In genomic region chr4:67727124-67727850, GRCh38 we compare ENCODE assay signal across 18 cellular contexts. TPM values are rescaled to one million over a fixed set of nuclear protein-coding genes. Genes with fewer than 3 reads are reported as not detected.
A peak's percentile ranks its signal among the peaks of the same experiment; 100 is the strongest.
DNase-seq lines count a peak whose midpoint lies in the region; ATAC-seq and TF ChIP-seq lines count a peak whose summit lies in the region.
"Had no signal": no experiment of that assay in that cellular context is flagged by ENCODE, and none has a peak within 500 bp of the region (broad histone marks: within the 10 kb centered on the region; RNA-seq: fewer than 3 reads in every experiment).

No MANE protein-coding gene starts in this region.

- H3K27me3 ChIP-seq in GM23338 (ENCODE audit: insufficient read depth), result no peaks in the 10 kb centered on the region
- H3K27me3 ChIP-seq: heart right ventricle had no signal

- H4K20me1 ChIP-seq in GM23338 (replicated peaks; ENCODE audit: insufficient read depth), result no peaks in the 10 kb centered on the region

- H3F3A ChIP-seq in GM23338 (replicated peaks; ENCODE audit: low read depth), result no peaks in the 10 kb centered on the region

- no peak for ATAC-seq in GM23338
- ATAC-seq: heart right ventricle, Right ventricle myocardium inferior had no signal

- no peaks in the 10 kb centered on the region for H3K36me3 ChIP-seq in GM23338 (ENCODE audit: insufficient read depth)

- no peak overlapping the region for H3K4me2 ChIP-seq in GM23338

- no peak overlapping the region for H3K4me3 Mint-ChIP-seq in GM23338
- H3K4me3 Mint-ChIP-seq: activated naive CD4-positive, alpha-beta T cell treated with anti-CD3 and anti-CD28 coated beads for 36 hours had no signal

- peaks cover 2% of the 10 kb centered on the region for H3K27me3 Mint-ChIP-seq in GM23338 (ENCODE audit: insufficient read depth, low read depth, poor library complexity)

- H3K4me1 Mint-ChIP-seq in GM23338, result peaks cover 15% of the 10 kb centered on the region

- H3K4me3 ChIP-seq in GM23338, result no peak overlapping the region
- H3K4me3 ChIP-seq in cardiac fibroblast (replicated peaks in 1 of 2; ENCODE audit: low read depth in 2 of 2, low read length in 2 of 2), result peak overlapping the region in 1 of 2 donors; percentile 30
- H3K4me3 ChIP-seq: heart right ventricle, lung had no signal

- no peaks in the 10 kb centered on the region for H3K4me1 ChIP-seq in GM23338 (ENCODE audit: insufficient read depth)
- H3K4me1 ChIP-seq: heart right ventricle had no signal

- peaks cover 21% of the 10 kb centered on the region for H3K36me3 Mint-ChIP-seq in GM23338 (ENCODE audit: low read depth)

- DNase-seq in GM23338 (ENCODE audit: low spot score), result peak; percentile 10
- DNase-seq in MV-4-11 (lab: John Stamatoyannopoulos, UW), result peak; percentile 25
- DNase-seq in cardiac fibroblast (ENCODE audit: low read depth in 2 of 2), result peak; percentile 69 to 88
- DNase-seq in non-pigmented ciliary epithelial cell (ENCODE audit: low read depth), result peak; percentile 87
- no peak for DNase-seq in NK-92 (lab: John Stamatoyannopoulos, UW; ENCODE audit: unreplicated experiment)
- DNase-seq in activated naive CD4-positive, alpha-beta T cell treated with Interleukin-2 at 50 U/mL for 16 hours, result no peak
- DNase-seq in substantia nigra (lab: John Stamatoyannopoulos, UW), result no peak
- DNase-seq: activated CD4-positive, CD25-positive, alpha-beta regulatory T cell; activated naive CD4-positive, alpha-beta T cell treated with anti-CD3 and anti-CD28 coated beads for 36 hours; COR-L47; heart right ventricle; stimulated activated CD4-positive, alpha-beta T cell treated with anti-CD3 and anti-CD28 coated beads, Interleukin-1b, Interleukin-23, amount 100 ng/mL, for 48 hours; stimulated activated naive CD4-positive, alpha-beta T cell treated with Interleukin-2 at 50 U/mL for 16 hours had no signal

- TF ChIP-seq CTCF in GM23338 (conservative IDR thresholded peaks at IDR 0.05; ENCODE audit: low read depth in 2 of 2), result no peak
- no peak for TF ChIP-seq CTCF in cardiac fibroblast (IDR thresholded peaks at IDR 0.05; ENCODE audit: low read depth, low read length)

- H3K79me2 ChIP-seq in GM23338 (replicated peaks; ENCODE audit: insufficient read depth), result no peaks in the 10 kb centered on the region

- H2AFZ ChIP-seq in GM23338, result no peak overlapping the region; the same call in 1 of the 2 replicates

- peak overlapping the region; percentile 47; the same call in 1 of the 2 replicates for H3K27ac Mint-ChIP-seq in GM23338
- H3K27ac Mint-ChIP-seq: activated naive CD4-positive, alpha-beta T cell treated with anti-CD3 and anti-CD28 coated beads for 36 hours had no signal

- H3K27ac ChIP-seq in GM23338 (ENCODE audit: low read depth), result no peak overlapping the region
- H3K27ac ChIP-seq in substantia nigra (ENCODE audit: low read depth, low read length, poor library complexity, severe bottlenecking), result no peak overlapping the region

- H3K9me2 ChIP-seq in GM23338 (ENCODE audit: insufficient read depth), result 0 out of 2 replicates have a peak, but pooled peaks cover 3% of the 10 kb centered on the region

- H3K9me3 Mint-ChIP-seq in GM23338, result peaks cover 6% of the 10 kb centered on the region; the same call in 1 of the 3 replicates

TF ChIP-seq in GM23338, 12 proteins besides CTCF, POLR2A, EP300 and RAD21:
- TF ChIP-seq ZNF331 (CRISPR knock-in tag; IDR thresholded peaks at IDR 0.05; ENCODE audit: low read depth) (no peak), POLR2AphosphoS5 (IDR thresholded peaks at IDR 0.05; ENCODE audit: low read depth) (no peak), JUNB (IDR thresholded peaks at IDR 0.05; ENCODE audit: unreplicated experiment) (no peak), ZNF114 (CRISPR knock-in tag; IDR thresholded peaks at IDR 0.05) (no peak), CREB1 (CRISPR knock-in tag; IDR thresholded peaks at IDR 0.05; ENCODE audit: low read depth) (no peak), EZH2 (IDR thresholded peaks at IDR 0.05; ENCODE audit: low read depth, unreplicated experiment) (no peak), REST (IDR thresholded peaks at IDR 0.05; ENCODE audit: unreplicated experiment) (no peak), STAT1 (IDR thresholded peaks at IDR 0.05; ENCODE audit: unreplicated experiment) (no peak)

RNA-seq across cellular contexts. Expression of gene UBA6, which starts 26.3 kb away (rescaled TPM):
- total RNA-seq in GM23338 (2014; rRNA removed; shearing (Covaris generic)), result 77.3 and 96.3 TPM in 2 replicates
- 15.0 and 17.6 TPM in 2 replicates for polyA plus RNA-seq in GM23338 (2016; fragmentation: Nextera tagmentation; extraction: Ambion mirVana)

RNA-seq across cellular contexts. Expression of gene GNRHR, which starts 26.9 kb away (rescaled TPM):
- not detected in 2 replicates for total RNA-seq in GM23338 (2014; rRNA removed; shearing (Covaris generic))
- 0.10 TPM in 1 of 2 replicates, not detected in the other for polyA plus RNA-seq in GM23338 (2016; fragmentation: Nextera tagmentation; extraction: Ambion mirVana)
- total RNA-seq: activated naive CD4-positive, alpha-beta T cell treated with anti-CD3 and anti-CD28 coated beads for 36 hours; dermis microvascular lymphatic vessel endothelial cell; H4; heart right ventricle; lung; osteocyte; Right ventricle myocardium inferior had no signal
- polyA plus RNA-seq: heart right ventricle, lung had no signal

Comparison
In these comparisons a context has a peak if more than half of its experiments do, and no peak if none do; other contexts are left out.
1. DNase-seq: peak in GM23338 (single experiment), MV-4-11 (single experiment), cardiac fibroblast (2 of 2) and non-pigmented ciliary epithelial cell (single experiment); none in NK-92 (single experiment), activated naive CD4-positive, alpha-beta T cell treated with Interleukin-2 at 50 U/mL for 16 hours (single experiment) and substantia nigra (0 of 49).